ENCODE assay signal across 1 cellular context in the genomic region with DNA sequence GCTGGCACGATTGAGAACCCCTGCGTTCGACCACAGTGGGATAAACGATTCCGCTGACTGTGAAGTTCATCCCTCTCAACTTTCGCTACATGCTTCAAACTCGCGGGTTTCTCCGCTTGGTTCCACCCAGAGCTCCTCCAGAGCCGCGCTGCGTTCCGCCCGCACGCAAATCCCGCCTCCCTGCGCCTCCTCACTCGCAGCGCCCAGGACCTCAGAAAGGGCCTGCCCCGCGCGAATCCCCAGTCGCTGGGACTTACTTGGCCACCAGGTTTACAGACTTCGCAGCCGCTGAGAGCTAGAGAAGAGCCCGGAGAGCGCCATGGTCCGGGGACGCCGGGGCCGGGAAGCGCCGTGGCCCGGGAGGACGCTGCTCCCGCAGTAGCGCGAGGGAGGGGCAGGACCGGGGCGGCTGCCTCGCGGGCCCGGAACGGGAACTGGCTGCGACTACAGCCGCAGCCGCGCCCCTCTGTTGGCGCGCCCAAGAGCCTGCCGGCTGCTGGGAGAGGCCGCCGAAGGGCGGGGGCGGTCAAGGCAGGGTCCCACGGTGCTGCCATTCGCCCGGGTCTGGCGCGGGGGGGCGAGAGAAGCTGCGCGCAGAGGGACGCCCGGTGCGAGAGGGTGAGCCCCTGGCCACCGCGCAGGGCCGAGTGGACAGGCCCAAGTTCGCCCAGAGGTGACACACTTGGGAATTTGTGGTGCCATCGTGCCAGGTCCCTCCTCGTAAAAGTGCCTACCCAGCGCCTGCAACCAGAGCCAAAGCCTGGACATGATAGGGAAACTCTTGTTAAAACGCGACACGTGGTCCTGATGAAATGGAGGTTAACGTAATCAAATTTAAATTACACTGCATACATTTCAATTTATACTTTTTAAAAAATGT.
A peak's percentile ranks its signal among the peaks of the same experiment; 100 is the strongest.
TF ChIP-seq lines count a peak whose summit lies in the region.

A gene with protein sequence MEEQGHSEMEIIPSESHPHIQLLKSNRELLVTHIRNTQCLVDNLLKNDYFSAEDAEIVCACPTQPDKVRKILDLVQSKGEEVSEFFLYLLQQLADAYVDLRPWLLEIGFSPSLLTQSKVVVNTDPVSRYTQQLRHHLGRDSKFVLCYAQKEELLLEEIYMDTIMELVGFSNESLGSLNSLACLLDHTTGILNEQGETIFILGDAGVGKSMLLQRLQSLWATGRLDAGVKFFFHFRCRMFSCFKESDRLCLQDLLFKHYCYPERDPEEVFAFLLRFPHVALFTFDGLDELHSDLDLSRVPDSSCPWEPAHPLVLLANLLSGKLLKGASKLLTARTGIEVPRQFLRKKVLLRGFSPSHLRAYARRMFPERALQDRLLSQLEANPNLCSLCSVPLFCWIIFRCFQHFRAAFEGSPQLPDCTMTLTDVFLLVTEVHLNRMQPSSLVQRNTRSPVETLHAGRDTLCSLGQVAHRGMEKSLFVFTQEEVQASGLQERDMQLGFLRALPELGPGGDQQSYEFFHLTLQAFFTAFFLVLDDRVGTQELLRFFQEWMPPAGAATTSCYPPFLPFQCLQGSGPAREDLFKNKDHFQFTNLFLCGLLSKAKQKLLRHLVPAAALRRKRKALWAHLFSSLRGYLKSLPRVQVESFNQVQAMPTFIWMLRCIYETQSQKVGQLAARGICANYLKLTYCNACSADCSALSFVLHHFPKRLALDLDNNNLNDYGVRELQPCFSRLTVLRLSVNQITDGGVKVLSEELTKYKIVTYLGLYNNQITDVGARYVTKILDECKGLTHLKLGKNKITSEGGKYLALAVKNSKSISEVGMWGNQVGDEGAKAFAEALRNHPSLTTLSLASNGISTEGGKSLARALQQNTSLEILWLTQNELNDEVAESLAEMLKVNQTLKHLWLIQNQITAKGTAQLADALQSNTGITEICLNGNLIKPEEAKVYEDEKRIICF (minus strand): TSS at position 436 of the 880 bp plus-strand sequence. CDS start 21,863 bp downstream, outside the sequence.

TF ChIP-seq in HepG2, 621 proteins besides CTCF, POLR2A, EP300 and RAD21 (continued from another document and continues in another):
- TF ChIP-seq, protein P1, sequence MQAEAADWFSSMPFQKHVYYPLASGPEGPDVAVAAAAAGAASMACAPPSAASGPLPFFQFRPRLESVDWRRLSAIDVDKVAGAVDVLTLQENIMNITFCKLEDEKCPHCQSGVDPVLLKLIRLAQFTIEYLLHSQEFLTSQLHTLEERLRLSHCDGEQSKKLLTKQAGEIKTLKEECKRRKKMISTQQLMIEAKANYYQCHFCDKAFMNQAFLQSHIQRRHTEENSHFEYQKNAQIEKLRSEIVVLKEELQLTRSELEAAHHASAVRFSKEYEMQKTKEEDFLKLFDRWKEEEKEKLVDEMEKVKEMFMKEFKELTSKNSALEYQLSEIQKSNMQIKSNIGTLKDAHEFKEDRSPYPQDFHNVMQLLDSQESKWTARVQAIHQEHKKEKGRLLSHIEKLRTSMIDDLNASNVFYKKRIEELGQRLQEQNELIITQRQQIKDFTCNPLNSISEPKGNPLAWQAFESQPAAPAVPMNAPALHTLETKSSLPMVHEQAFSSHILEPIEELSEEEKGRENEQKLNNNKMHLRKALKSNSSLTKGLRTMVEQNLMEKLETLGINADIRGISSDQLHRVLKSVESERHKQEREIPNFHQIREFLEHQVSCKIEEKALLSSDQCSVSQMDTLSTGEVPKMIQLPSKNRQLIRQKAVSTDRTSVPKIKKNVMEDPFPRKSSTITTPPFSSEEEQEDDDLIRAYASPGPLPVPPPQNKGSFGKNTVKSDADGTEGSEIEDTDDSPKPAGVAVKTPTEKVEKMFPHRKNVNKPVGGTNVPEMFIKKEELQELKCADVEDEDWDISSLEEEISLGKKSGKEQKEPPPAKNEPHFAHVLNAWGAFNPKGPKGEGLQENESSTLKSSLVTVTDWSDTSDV (CRISPR knock-in tag; IDR thresholded peaks at IDR 0.05) = no peak
- TF ChIP-seq ASH2L (IDR thresholded peaks at IDR 0.05; ENCODE audit: insufficient read length, low read depth, low read length) (peak; percentile 84), ZFP37 (CRISPR knock-in tag; IDR thresholded peaks at IDR 0.05; ENCODE audit: borderline replicate concordance) (no peak), TCF7L2 (IDR thresholded peaks at IDR 0.05; ENCODE audit: low read depth, low read length) (no peak), ZNF3 (CRISPR knock-in tag; IDR thresholded peaks at IDR 0.05) (no peak), NFKB2 (CRISPR knock-in tag; IDR thresholded peaks at IDR 0.05; ENCODE audit: borderline replicate concordance) (peak; percentile 44; the same call in 1 of the 2 replicates), SPEN (CRISPR knock-in tag; IDR thresholded peaks at IDR 0.05; ENCODE audit: low read depth) (no peak; the same call in none of the 2 replicates), KAT8 (CRISPR knock-in tag; IDR thresholded peaks at IDR 0.05) (peak; percentile 74), PTBP1 (IDR thresholded peaks at IDR 0.05; ENCODE audit: low read depth, low read length, poor library complexity, severe bottlenecking) (no peak), MLLT10 (CRISPR knock-in tag; IDR thresholded peaks at IDR 0.05) (no peak), ZNF598 (CRISPR knock-in tag; IDR thresholded peaks at IDR 0.05; ENCODE audit: borderline replicate concordance) (peak; percentile 81; the same call in 1 of the 2 replicates), ZFX (CRISPR knock-in tag; IDR thresholded peaks at IDR 0.05; ENCODE audit: low read depth) (peak; percentile 84), ZNF292 (CRISPR knock-in tag; IDR thresholded peaks at IDR 0.05; ENCODE audit: borderline replicate concordance, low read depth) (peak; percentile 51; the same call in 1 of the 2 replicates), ZNF501 (CRISPR knock-in tag; IDR thresholded peaks at IDR 0.05) (peak; percentile 69), MEIS1 (CRISPR knock-in tag; IDR thresholded peaks at IDR 0.05; ENCODE audit: borderline replicate concordance) (no peak), PHF20 (CRISPR knock-in tag; IDR thresholded peaks at IDR 0.05) (no peak), ZNF44 (CRISPR knock-in tag; IDR thresholded peaks at IDR 0.05) (peak; percentile 61; the same call in 1 of the 2 replicates), FOXK1 (CRISPR knock-in tag; IDR thresholded peaks at IDR 0.05; ENCODE audit: borderline replicate concordance, low read depth) (no peak), ZNF713 (CRISPR knock-in tag; IDR thresholded peaks at IDR 0.05) (no peak), SIN3B (IDR thresholded peaks at IDR 0.05; ENCODE audit: low read length) (no peak), ZNF572 (CRISPR knock-in tag; IDR thresholded peaks at IDR 0.05) (no peak), NPAS2 (CRISPR knock-in tag; IDR thresholded peaks at IDR 0.05; ENCODE audit: borderline replicate concordance) (no peak), STAT5B (CRISPR knock-in tag; IDR thresholded peaks at IDR 0.05) (no peak), KLF11 (CRISPR knock-in tag; IDR thresholded peaks at IDR 0.05) (no peak; the same call in 1 of the 2 replicates), ZNF558 (CRISPR knock-in tag; IDR thresholded peaks at IDR 0.05; ENCODE audit: borderline replicate concordance) (0 out of 2 replicates have a peak, but pooled peaks have one; percentile 36), ZNF776 (CRISPR knock-in tag; IDR thresholded peaks at IDR 0.05) (no peak), SP2 (CRISPR knock-in tag; IDR thresholded peaks at IDR 0.05) (no peak)
- TF ChIP-seq, protein P2, sequence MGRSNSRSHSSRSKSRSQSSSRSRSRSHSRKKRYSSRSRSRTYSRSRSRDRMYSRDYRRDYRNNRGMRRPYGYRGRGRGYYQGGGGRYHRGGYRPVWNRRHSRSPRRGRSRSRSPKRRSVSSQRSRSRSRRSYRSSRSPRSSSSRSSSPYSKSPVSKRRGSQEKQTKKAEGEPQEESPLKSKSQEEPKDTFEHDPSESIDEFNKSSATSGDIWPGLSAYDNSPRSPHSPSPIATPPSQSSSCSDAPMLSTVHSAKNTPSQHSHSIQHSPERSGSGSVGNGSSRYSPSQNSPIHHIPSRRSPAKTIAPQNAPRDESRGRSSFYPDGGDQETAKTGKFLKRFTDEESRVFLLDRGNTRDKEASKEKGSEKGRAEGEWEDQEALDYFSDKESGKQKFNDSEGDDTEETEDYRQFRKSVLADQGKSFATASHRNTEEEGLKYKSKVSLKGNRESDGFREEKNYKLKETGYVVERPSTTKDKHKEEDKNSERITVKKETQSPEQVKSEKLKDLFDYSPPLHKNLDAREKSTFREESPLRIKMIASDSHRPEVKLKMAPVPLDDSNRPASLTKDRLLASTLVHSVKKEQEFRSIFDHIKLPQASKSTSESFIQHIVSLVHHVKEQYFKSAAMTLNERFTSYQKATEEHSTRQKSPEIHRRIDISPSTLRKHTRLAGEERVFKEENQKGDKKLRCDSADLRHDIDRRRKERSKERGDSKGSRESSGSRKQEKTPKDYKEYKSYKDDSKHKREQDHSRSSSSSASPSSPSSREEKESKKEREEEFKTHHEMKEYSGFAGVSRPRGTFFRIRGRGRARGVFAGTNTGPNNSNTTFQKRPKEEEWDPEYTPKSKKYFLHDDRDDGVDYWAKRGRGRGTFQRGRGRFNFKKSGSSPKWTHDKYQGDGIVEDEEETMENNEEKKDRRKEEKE (IDR thresholded peaks at IDR 0.05) = no peak
- TF ChIP-seq, protein P3, sequence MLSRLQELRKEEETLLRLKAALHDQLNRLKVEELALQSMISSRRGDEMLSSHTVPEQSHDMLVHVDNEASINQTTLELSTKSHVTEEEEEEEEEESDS (CRISPR knock-in tag; IDR thresholded peaks at IDR 0.05; ENCODE audit: borderline replicate concordance) = no peak
- TF ChIP-seq, protein P4, sequence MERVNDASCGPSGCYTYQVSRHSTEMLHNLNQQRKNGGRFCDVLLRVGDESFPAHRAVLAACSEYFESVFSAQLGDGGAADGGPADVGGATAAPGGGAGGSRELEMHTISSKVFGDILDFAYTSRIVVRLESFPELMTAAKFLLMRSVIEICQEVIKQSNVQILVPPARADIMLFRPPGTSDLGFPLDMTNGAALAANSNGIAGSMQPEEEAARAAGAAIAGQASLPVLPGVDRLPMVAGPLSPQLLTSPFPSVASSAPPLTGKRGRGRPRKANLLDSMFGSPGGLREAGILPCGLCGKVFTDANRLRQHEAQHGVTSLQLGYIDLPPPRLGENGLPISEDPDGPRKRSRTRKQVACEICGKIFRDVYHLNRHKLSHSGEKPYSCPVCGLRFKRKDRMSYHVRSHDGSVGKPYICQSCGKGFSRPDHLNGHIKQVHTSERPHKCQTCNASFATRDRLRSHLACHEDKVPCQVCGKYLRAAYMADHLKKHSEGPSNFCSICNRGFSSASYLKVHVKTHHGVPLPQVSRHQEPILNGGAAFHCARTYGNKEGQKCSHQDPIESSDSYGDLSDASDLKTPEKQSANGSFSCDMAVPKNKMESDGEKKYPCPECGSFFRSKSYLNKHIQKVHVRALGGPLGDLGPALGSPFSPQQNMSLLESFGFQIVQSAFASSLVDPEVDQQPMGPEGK (CRISPR knock-in tag; IDR thresholded peaks at IDR 0.05) = peak; percentile 86
- TF ChIP-seq, protein P5, sequence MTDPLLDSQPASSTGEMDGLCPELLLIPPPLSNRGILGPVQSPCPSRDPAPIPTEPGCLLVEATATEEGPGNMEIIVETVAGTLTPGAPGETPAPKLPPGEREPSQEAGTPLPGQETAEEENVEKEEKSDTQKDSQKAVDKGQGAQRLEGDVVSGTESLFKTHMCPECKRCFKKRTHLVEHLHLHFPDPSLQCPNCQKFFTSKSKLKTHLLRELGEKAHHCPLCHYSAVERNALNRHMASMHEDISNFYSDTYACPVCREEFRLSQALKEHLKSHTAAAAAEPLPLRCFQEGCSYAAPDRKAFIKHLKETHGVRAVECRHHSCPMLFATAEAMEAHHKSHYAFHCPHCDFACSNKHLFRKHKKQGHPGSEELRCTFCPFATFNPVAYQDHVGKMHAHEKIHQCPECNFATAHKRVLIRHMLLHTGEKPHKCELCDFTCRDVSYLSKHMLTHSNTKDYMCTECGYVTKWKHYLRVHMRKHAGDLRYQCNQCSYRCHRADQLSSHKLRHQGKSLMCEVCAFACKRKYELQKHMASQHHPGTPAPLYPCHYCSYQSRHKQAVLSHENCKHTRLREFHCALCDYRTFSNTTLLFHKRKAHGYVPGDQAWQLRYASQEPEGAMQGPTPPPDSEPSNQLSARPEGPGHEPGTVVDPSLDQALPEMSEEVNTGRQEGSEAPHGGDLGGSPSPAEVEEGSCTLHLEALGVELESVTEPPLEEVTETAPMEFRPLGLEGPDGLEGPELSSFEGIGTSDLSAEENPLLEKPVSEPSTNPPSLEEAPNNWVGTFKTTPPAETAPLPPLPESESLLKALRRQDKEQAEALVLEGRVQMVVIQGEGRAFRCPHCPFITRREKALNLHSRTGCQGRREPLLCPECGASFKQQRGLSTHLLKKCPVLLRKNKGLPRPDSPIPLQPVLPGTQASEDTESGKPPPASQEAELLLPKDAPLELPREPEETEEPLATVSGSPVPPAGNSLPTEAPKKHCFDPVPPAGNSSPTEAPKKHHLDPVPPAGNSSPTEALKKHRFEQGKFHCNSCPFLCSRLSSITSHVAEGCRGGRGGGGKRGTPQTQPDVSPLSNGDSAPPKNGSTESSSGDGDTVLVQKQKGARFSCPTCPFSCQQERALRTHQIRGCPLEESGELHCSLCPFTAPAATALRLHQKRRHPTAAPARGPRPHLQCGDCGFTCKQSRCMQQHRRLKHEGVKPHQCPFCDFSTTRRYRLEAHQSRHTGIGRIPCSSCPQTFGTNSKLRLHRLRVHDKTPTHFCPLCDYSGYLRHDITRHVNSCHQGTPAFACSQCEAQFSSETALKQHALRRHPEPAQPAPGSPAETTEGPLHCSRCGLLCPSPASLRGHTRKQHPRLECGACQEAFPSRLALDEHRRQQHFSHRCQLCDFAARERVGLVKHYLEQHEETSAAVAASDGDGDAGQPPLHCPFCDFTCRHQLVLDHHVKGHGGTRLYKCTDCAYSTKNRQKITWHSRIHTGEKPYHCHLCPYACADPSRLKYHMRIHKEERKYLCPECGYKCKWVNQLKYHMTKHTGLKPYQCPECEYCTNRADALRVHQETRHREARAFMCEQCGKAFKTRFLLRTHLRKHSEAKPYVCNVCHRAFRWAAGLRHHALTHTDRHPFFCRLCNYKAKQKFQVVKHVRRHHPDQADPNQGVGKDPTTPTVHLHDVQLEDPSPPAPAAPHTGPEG (CRISPR knock-in tag; IDR thresholded peaks at IDR 0.05) = peak; percentile 81
- TF ChIP-seq, protein P6, sequence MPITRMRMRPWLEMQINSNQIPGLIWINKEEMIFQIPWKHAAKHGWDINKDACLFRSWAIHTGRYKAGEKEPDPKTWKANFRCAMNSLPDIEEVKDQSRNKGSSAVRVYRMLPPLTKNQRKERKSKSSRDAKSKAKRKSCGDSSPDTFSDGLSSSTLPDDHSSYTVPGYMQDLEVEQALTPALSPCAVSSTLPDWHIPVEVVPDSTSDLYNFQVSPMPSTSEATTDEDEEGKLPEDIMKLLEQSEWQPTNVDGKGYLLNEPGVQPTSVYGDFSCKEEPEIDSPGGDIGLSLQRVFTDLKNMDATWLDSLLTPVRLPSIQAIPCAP (CRISPR knock-in tag; IDR thresholded peaks at IDR 0.05; ENCODE audit: low read depth) = peak; percentile 63; the same call in 1 of the 2 replicates
- TF ChIP-seq, protein P7, sequence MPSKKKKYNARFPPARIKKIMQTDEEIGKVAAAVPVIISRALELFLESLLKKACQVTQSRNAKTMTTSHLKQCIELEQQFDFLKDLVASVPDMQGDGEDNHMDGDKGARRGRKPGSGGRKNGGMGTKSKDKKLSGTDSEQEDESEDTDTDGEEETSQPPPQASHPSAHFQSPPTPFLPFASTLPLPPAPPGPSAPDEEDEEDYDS (CRISPR knock-in tag; IDR thresholded peaks at IDR 0.05) = no peak
